1 cellular context compared by ENCODE assay signal in genomic region chr20:8242066-8242465, GRCh38.
TF ChIP-seq lines count a peak whose summit lies in the region.

No MANE protein-coding gene starts in this region.

TF ChIP-seq in WTC11, 78 proteins besides CTCF, POLR2A, EP300 and RAD21 (continued from another document):
- no peak for TF ChIP-seq ZNF281 (CRISPR knock-in tag; IDR thresholded peaks at IDR 0.05)
- no peak for TF ChIP-seq NR3C1 (CRISPR knock-in tag; conservative IDR thresholded peaks at IDR 0.05; ENCODE audit: low read depth)
- no peak for TF ChIP-seq IRF1 (CRISPR knock-in tag; IDR thresholded peaks at IDR 0.05)
- no peak for TF ChIP-seq TP53 (CRISPR knock-in tag; IDR thresholded peaks at IDR 0.05)
- no peak for TF ChIP-seq OVOL2 (CRISPR knock-in tag; IDR thresholded peaks at IDR 0.05; ENCODE audit: borderline replicate concordance)
- no peak for TF ChIP-seq FOXP1 (CRISPR knock-in tag; IDR thresholded peaks at IDR 0.05; ENCODE audit: borderline replicate concordance)
TF ChIP-seq in WTC11: peak in this region for 0.
